6 cellular contexts compared by ENCODE assay signal in genomic region chr1:20421441-20421840, GRCh38.
"Had no signal": no experiment of that assay in that cellular context is flagged by ENCODE, and none has a peak within 500 bp of the region (broad histone marks: within the 10 kb centered on the region; RNA-seq: fewer than 3 reads in every experiment).

No MANE protein-coding gene starts in this region.

- DNase-seq: H9, HCEC 1CT, HFFc6 had no signal

- H3K27ac ChIP-seq: HL-60 had no signal

- ATAC-seq: GM23338, HepG2 had no signal

- H3K4me3 ChIP-seq: GM23338 had no signal
